1 cellular context compared by ENCODE assay signal in the genomic region with DNA sequence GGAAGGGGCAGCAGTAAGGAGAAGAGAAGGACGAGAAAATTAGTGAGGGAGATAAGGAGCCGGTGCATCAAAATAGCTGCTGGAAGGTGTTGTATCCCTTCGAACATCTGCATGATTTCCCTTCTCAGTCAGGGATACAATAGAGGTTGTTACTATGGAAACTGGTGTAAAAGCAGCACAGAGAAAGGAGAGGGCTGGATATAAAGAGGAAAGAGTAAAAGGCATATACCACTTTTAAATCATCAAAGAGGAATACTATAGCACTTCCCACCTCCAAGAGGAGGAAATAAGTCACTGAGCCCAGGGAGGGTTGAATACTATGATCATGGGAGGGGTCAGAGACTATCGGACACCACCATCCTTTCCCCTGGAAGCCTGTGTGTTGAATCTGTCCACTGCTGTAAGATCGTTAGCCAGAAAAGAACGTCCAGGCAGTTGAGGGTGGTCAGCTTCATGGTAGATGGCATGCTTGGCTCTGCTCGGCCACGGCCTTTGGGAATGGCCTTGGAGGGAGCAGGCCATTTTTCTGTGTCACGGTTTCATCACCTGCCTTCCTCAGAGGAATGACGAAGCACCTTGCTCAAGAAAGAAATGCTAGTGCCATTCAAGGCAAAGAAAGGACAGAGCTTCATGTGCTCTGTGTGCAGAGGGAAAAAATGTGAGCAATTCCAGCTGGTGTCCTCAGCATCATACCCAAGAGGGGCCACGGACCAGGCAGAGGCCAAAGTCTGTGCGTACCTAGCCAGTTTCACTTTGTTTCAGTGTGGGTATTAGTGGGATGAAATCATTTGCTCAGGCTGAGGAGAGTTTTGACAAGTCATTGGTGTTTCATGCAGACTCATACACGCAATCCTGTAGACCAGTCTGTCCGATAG.
TF ChIP-seq lines count a peak whose summit lies in the region.

No MANE protein-coding gene starts in this region.

TF ChIP-seq in HEK293, 187 proteins besides CTCF, POLR2A, EP300 and RAD21 (continued from another document):
- TF ChIP-seq, protein P1, sequence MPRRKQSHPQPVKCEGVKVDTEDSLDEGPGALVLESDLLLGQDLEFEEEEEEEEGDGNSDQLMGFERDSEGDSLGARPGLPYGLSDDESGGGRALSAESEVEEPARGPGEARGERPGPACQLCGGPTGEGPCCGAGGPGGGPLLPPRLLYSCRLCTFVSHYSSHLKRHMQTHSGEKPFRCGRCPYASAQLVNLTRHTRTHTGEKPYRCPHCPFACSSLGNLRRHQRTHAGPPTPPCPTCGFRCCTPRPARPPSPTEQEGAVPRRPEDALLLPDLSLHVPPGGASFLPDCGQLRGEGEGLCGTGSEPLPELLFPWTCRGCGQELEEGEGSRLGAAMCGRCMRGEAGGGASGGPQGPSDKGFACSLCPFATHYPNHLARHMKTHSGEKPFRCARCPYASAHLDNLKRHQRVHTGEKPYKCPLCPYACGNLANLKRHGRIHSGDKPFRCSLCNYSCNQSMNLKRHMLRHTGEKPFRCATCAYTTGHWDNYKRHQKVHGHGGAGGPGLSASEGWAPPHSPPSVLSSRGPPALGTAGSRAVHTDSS (tag by site-specific recombination; IDR thresholded peaks at IDR 0.05): no peak
- TF ChIP-seq, protein P2, sequence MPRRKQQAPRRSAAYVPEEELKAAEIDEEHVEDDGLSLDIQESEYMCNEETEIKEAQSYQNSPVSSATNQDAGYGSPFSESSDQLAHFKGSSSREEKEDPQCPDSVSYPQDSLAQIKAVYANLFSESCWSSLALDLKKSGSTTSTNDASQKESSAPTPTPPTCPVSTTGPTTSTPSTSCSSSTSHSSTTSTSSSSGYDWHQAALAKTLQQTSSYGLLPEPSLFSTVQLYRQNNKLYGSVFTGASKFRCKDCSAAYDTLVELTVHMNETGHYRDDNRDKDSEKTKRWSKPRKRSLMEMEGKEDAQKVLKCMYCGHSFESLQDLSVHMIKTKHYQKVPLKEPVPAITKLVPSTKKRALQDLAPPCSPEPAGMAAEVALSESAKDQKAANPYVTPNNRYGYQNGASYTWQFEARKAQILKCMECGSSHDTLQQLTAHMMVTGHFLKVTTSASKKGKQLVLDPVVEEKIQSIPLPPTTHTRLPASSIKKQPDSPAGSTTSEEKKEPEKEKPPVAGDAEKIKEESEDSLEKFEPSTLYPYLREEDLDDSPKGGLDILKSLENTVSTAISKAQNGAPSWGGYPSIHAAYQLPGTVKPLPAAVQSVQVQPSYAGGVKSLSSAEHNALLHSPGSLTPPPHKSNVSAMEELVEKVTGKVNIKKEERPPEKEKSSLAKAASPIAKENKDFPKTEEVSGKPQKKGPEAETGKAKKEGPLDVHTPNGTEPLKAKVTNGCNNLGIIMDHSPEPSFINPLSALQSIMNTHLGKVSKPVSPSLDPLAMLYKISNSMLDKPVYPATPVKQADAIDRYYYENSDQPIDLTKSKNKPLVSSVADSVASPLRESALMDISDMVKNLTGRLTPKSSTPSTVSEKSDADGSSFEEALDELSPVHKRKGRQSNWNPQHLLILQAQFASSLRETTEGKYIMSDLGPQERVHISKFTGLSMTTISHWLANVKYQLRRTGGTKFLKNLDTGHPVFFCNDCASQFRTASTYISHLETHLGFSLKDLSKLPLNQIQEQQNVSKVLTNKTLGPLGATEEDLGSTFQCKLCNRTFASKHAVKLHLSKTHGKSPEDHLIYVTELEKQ (tag by site-specific recombination; IDR thresholded peaks at IDR 0.05; ENCODE audit: borderline replicate concordance): no peak
- no peak for TF ChIP-seq ZFP41 (tag by site-specific recombination; IDR thresholded peaks at IDR 0.05; ENCODE audit: borderline replicate concordance)
- TF ChIP-seq WT1 (tag by site-specific recombination; IDR thresholded peaks at IDR 0.05): no peak
